Comparison of ENCODE assay signal across 13 cellular contexts in the genomic region with DNA sequence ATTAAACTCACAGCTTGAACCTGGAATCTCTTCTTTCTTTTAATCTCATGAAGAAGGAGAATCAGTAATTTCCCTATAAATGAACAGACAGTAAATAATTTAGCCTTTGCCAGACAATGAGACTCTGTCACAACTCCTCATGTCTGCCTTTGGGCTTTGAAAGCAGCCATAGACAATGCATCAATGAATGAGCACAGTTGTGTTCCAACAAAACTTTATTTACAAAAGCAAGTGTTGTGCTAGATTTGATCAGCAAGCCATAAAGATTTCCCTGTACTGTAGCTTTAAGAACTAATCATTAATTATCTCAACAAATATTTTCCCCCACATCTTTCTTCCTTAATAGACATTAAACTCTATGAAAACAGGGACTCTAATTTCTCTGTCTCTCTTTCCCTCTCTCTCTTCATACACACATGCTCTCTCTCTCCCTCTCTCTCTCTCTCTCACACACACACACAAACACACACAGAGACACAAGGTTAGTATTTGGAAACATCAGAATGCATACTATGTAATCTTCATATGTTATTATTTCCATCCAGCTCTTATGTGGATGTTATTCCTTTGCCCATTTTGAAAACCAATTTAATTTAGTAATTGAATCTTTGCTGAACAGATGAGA.
A peak's percentile ranks its signal among the peaks of the same experiment; 100 is the strongest.
DNase-seq lines count a peak whose midpoint lies in the region; ATAC-seq and TF ChIP-seq lines count a peak whose summit lies in the region.
"Had no signal": no experiment of that assay in that cellular context is flagged by ENCODE, and none has a peak within 500 bp of the region (broad histone marks: within the 10 kb centered on the region; RNA-seq: fewer than 3 reads in every experiment).

No MANE protein-coding gene starts in this region.

- no peak for ATAC-seq in left colon
- ATAC-seq: A549 had no signal

- no peak overlapping the region for H2AFZ ChIP-seq in H9 (ENCODE audit: low read length)

- no peaks in the 10 kb centered on the region for H3K9me3 Mint-ChIP-seq in H9

- in situ Hi-C loops in SK-MEL-5 (cut with HindIII; ENCODE audit: low pct_unique_long_range_greater_than_20kb, low sequenced_read_pairs) = no loop called here

- no peaks in the 10 kb centered on the region for H3K79me1 ChIP-seq in H9 (ENCODE audit: insufficient read depth, low read depth, low read length, poor library complexity, severe bottlenecking)

- H3K9me3 ChIP-seq in H9 (ENCODE audit: control insufficient read depth, low read depth, low read length) = no peaks in the 10 kb centered on the region
- H3K9me3 ChIP-seq: A549, BLaER1 had no signal

- H3K27me3 ChIP-seq in H9 (ENCODE audit: insufficient read depth, low read length) = no peaks in the 10 kb centered on the region
- H3K27me3 ChIP-seq: BLaER1 had no signal

- DNase-seq in H9 (no peak), SK-MEL-5 (ENCODE audit: low read depth, low spot score) (peak; percentile 68), foreskin melanocyte (peak; percentile 46), retina (peak; percentile 29), left colon (no peak), CD1c-positive myeloid dendritic cell (ENCODE audit: extremely low spot score) (no peak)
- DNase-seq in effector CD8-positive, alpha-beta T cell (lab: John Stamatoyannopoulos, UW) = no peak
- DNase-seq: Calu3; CD4-positive, CD25-positive, alpha-beta regulatory T cell; DMS 273 treated with DMSO at 0.1 percent for 48 hours; IMR-90 had no signal

- H2BK120ac ChIP-seq in H9 (ENCODE audit: low read depth, low read length, poor library complexity, severe bottlenecking) = no peak overlapping the region

- H2BK15ac ChIP-seq in H9 (ENCODE audit: low read depth, low read length) = no peak overlapping the region

- no peaks in the 10 kb centered on the region for H3K23me2 ChIP-seq in H9 (ENCODE audit: insufficient read length, low read depth, low read length, poor library complexity, severe bottlenecking)

- H3K18ac ChIP-seq in H9 (ENCODE audit: insufficient read length, low read depth, low read length) = no peak overlapping the region

- H3K56ac ChIP-seq in H9 (ENCODE audit: insufficient read length, low read depth, low read length) = no peak overlapping the region

- H3K36me3 Mint-ChIP-seq in H9 (ENCODE audit: insufficient read depth in 1 of 3, low read depth in 3 of 3) = no peaks in the 10 kb centered on the region
- H3K36me3 Mint-ChIP-seq: CD4-positive, CD25-positive, alpha-beta regulatory T cell had no signal

- H3K4me1 ChIP-seq in H9 (ENCODE audit: insufficient read depth, low read length) = no peaks in the 10 kb centered on the region; the same call in 1 of the 2 replicates
- H3K4me1 ChIP-seq: A549, BLaER1 had no signal

- H3K9ac ChIP-seq in H9 (ENCODE audit: extremely low read depth, insufficient read length, low read length) = no peak overlapping the region
- H3K9ac ChIP-seq: BLaER1 had no signal

- peaks cover 17 to 18% of the 10 kb centered on the region in 2 experiments for H3K4me1 Mint-ChIP-seq in H9
- H3K4me1 Mint-ChIP-seq: CD4-positive, CD25-positive, alpha-beta regulatory T cell had no signal

- H4K20me1 ChIP-seq in H9 (ENCODE audit: control insufficient read depth, insufficient read depth, insufficient read length) = no peaks in the 10 kb centered on the region
- H4K20me1 ChIP-seq: BLaER1 had no signal

- no peak overlapping the region for H3K4me3 Mint-ChIP-seq in H9

- H2BK20ac ChIP-seq in H9 (ENCODE audit: low read depth, low read length, poor library complexity, severe bottlenecking) = no peak overlapping the region

- intact Hi-C loops in left colon (cut with DNase I, micrococcal nuclease) = no loop called here

- no peaks in the 10 kb centered on the region for H3K79me2 ChIP-seq in H9 (ENCODE audit: insufficient read depth, low read length)

- H4K8ac ChIP-seq in H9 (replicated peaks; ENCODE audit: insufficient read length, low read depth, low read length) = no peak overlapping the region

- H2BK12ac ChIP-seq in H9 (ENCODE audit: insufficient read length, low read depth, low read length) = no peak overlapping the region

- H3T11ph ChIP-seq in H9 (ENCODE audit: low read length) = no peak overlapping the region

- H2BK5ac ChIP-seq in H9 (ENCODE audit: insufficient read length, low read length) = no peak overlapping the region

- H3K27ac ChIP-seq in H9 (ENCODE audit: insufficient read length, low read depth, low read length) = no peak overlapping the region
- H3K27ac ChIP-seq: A549, BLaER1 had no signal

- no peak overlapping the region for H2AK5ac ChIP-seq in H9 (ENCODE audit: insufficient read length, low read length)

- no peak overlapping the region for H3K4ac ChIP-seq in H9 (ENCODE audit: low read depth, low read length)

- no peak overlapping the region for H4K91ac ChIP-seq in H9 (ENCODE audit: insufficient read length, low read depth, low read length)

- H3K23ac ChIP-seq in H9 (ENCODE audit: insufficient read length, low read depth, low read length) = no peak overlapping the region

- no peak overlapping the region for H3K14ac ChIP-seq in H9 (ENCODE audit: insufficient read depth, low read length)

- TF ChIP-seq CTCF in H9 (conservative IDR thresholded peaks at IDR 0.05) = no peak

- no peak overlapping the region for H3K4me2 ChIP-seq in H9 (ENCODE audit: insufficient read depth, insufficient read length, low read length)
- H3K4me2 ChIP-seq: A549, BLaER1 had no signal

- H3K27ac Mint-ChIP-seq in H9 = peak overlapping the region in 2 of 3 experiments; percentile 0 to 6; a peak in 2 of 7 replicates
- H3K27ac Mint-ChIP-seq: CD4-positive, CD25-positive, alpha-beta regulatory T cell had no signal

- no peaks in the 10 kb centered on the region; the same call in 1 of the 2 replicates for H3K27me3 Mint-ChIP-seq in H9 (ENCODE audit: low read depth)
- H3K27me3 Mint-ChIP-seq: CD4-positive, CD25-positive, alpha-beta regulatory T cell had no signal

- H4K5ac ChIP-seq in H9 (ENCODE audit: insufficient read length, low read depth, low read length) = no peak overlapping the region

Comparison
In these comparisons a context has a peak if more than half of its experiments do, and no peak if none do; other contexts are left out.
1. DNase-seq: peak in SK-MEL-5 (single experiment), foreskin melanocyte (single experiment) and retina (single experiment); none in H9 (single experiment), effector CD8-positive, alpha-beta T cell (single experiment), left colon (0 of 2) and CD1c-positive myeloid dendritic cell (single experiment).